30 cellular contexts compared by ENCODE assay signal in the genomic region with DNA sequence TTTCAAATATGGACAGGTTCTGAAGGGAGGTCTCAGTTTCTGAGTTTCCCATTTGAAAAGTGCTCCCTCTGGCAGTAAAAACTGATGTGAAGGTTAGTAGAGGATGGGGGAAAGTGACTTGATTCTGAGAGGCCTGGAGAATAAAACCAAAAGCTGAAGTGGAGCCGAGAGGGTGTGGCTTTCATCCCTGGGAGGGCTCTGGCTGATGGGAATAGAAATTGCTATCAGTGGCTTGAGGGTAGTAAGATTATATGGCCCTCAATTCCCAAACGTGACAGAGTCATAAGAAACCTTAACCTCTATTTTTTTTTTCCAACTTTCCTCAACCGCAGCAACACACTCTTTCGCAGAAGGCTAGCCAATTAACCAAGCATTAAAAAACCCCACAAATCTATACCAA.
DNase-seq lines count a peak whose midpoint lies in the region; ATAC-seq and TF ChIP-seq lines count a peak whose summit lies in the region.
"Had no signal": no experiment of that assay in that cellular context is flagged by ENCODE, and none has a peak within 500 bp of the region (broad histone marks: within the 10 kb centered on the region; RNA-seq: fewer than 3 reads in every experiment).

No MANE protein-coding gene starts in this region.

- DNase-seq in adipocyte (ENCODE audit: low read depth) (no peak), fibroblast of the aortic adventitia (ENCODE audit: low read depth) (peak; percentile 59), lower lobe of right lung (no peak), upper lobe of left lung (no peak)
- DNase-seq: anterior cingulate cortex; BE2C; CD8-positive, alpha-beta memory T cell; central memory CD4-positive, alpha-beta T cell; DMS 273 treated with DMSO at 0.1 percent for 48 hours; erythroblast; foreskin keratinocyte; head of caudate nucleus; Karpas-422; kidney; mammary epithelial cell; NCI-H1436; NCI-H774; stimulated activated CD8-positive, alpha-beta memory T cell treated with anti-CD3 and anti-CD28 coated beads, Interleukin-4, amount 100 ng/mL, for 48 hours; stimulated activated naive CD8-positive, alpha-beta T cell treated with anti-CD3 and anti-CD28 coated beads, Interleukin-15, amount 100 ng/mL, for 72 hours; T-helper 9 cell; thyroid gland had no signal

- no peak for TF ChIP-seq POLR2A in upper lobe of left lung (IDR thresholded peaks at IDR 0.05)

- H3K9me3 ChIP-seq in adipocyte (ENCODE audit: control insufficient read depth, low read length) (no peaks in the 10 kb centered on the region), lower lobe of right lung (no peaks in the 10 kb centered on the region), upper lobe of left lung (no peaks in the 10 kb centered on the region)
- H3K9me3 ChIP-seq: BE2C, SJSA1, thyroid gland had no signal

- intact Hi-C loops in lower lobe of right lung (cut with DNase I), result no loop called here

- H3K27ac Mint-ChIP-seq in activated T-helper 17 cell treated with anti-CD3 and anti-CD28 coated beads, Interleukin-2, amount 50 U/mL, for 72 hours, result no peak overlapping the region
- H3K27ac Mint-ChIP-seq: activated naive CD4-positive, alpha-beta T cell treated with anti-CD3 and anti-CD28 coated beads, Interleukin-2, amount 50 U/mL, for 24 hours; activated T-helper 2 cell treated with anti-CD3 and anti-CD28 coated beads, Interferon-gamma antibody, Interleukin-2, Interleukin-4, amounts not matched to agents 10 μg/mL and 5 μg/mL and 100 μg/mL, durations not matched to agents 14 hours and 24 hours and 36 hours; CD8-positive, alpha-beta memory T cell; dendritic cell treated with granulocyte-macrophage colony-stimulating factor and Interleukin-4, amounts not matched to agents 40 ng/mL and 50 ng/mL, for 4 days; stimulated activated naive CD8-positive, alpha-beta T cell treated with anti-CD3 and anti-CD28 coated beads, Interleukin-15, amount 100 ng/mL, for 72 hours had no signal

- peak overlapping the region; percentile 46 for H3K9ac ChIP-seq in adipocyte (ENCODE audit: low read length)

- WGBS in upper lobe of left lung, 2 donors, result 41 to 59% methylated on average over 4 of the region's 4 CpGs

- H3K36me3 Mint-ChIP-seq in activated T-helper 17 cell treated with anti-CD3 and anti-CD28 coated beads, Interleukin-2, amount 50 U/mL, for 72 hours (ENCODE audit: low read depth), result no peaks in the 10 kb centered on the region
- H3K36me3 Mint-ChIP-seq: activated naive CD4-positive, alpha-beta T cell treated with anti-CD3 and anti-CD28 coated beads, Interleukin-2, amount 50 U/mL, for 24 hours; CD8-positive, alpha-beta memory T cell had no signal

- H3K4me1 ChIP-seq in adipocyte (ENCODE audit: control insufficient read depth, insufficient read depth, low read length) (peaks cover 37% of the 10 kb centered on the region), lower lobe of right lung (peaks cover 8% of the 10 kb centered on the region), upper lobe of left lung (peaks cover 4 to 18% (median 6%) of the 10 kb centered on the region in 4 donors)
- H3K4me1 ChIP-seq: foreskin keratinocyte, SJSA1, thyroid gland had no signal

- H3K27me3 ChIP-seq in adipocyte (replicated peaks; ENCODE audit: control insufficient read depth, insufficient read depth, low read length), result no peaks in the 10 kb centered on the region
- H3K27me3 ChIP-seq in lower lobe of right lung (ENCODE audit: low read depth), result no peaks in the 10 kb centered on the region
- H3K27me3 ChIP-seq in upper lobe of left lung, result no peaks in the 10 kb centered on the region
- H3K27me3 ChIP-seq: BE2C, foreskin keratinocyte, SJSA1, thyroid gland had no signal

- TF ChIP-seq CTCF in fibroblast of the aortic adventitia (IDR thresholded peaks at IDR 0.05; ENCODE audit: insufficient read depth, low read length), result no peak
- TF ChIP-seq CTCF in lower lobe of right lung (IDR thresholded peaks at IDR 0.05), result no peak
- TF ChIP-seq CTCF in upper lobe of left lung (IDR thresholded peaks at IDR 0.05), result no peak

- H3K27me3 Mint-ChIP-seq in activated T-helper 17 cell treated with anti-CD3 and anti-CD28 coated beads, Interleukin-2, amount 50 U/mL, for 72 hours, result peaks cover 13% of the 10 kb centered on the region
- H3K27me3 Mint-ChIP-seq: activated naive CD4-positive, alpha-beta T cell treated with anti-CD3 and anti-CD28 coated beads, Interleukin-2, amount 50 U/mL, for 24 hours; dendritic cell treated with granulocyte-macrophage colony-stimulating factor and Interleukin-4, amounts not matched to agents 40 ng/mL and 50 ng/mL, for 4 days; stimulated activated naive CD8-positive, alpha-beta T cell treated with anti-CD3 and anti-CD28 coated beads, Interleukin-15, amount 100 ng/mL, for 72 hours had no signal

- no peak for TF ChIP-seq EP300 in upper lobe of left lung (IDR thresholded peaks at IDR 0.05)

- peaks cover 5% of the 10 kb centered on the region for H3K36me3 ChIP-seq in adipocyte (ENCODE audit: control insufficient read depth, insufficient read depth, low read length, severe bottlenecking)
- H3K36me3 ChIP-seq in lower lobe of right lung, result no peaks in the 10 kb centered on the region
- no peaks in the 10 kb centered on the region for H3K36me3 ChIP-seq in upper lobe of left lung
- H3K36me3 ChIP-seq: SJSA1, thyroid gland had no signal

- H3K4me3 ChIP-seq in adipocyte (ENCODE audit: low read length) (peak overlapping the region; percentile 42), fibroblast of the aortic adventitia (ENCODE audit: low read depth, low read length) (no peak overlapping the region), lower lobe of right lung (no peak overlapping the region), upper lobe of left lung (no peak overlapping the region)
- H3K4me3 ChIP-seq: SJSA1, thyroid gland had no signal

- H3K9me3 Mint-ChIP-seq in activated T-helper 17 cell treated with anti-CD3 and anti-CD28 coated beads, Interleukin-2, amount 50 U/mL, for 72 hours, result peaks cover 3% of the 10 kb centered on the region
- H3K9me3 Mint-ChIP-seq: activated T-helper 2 cell treated with anti-CD3 and anti-CD28 coated beads, Interferon-gamma antibody, Interleukin-2, Interleukin-4, amounts not matched to agents 10 μg/mL and 5 μg/mL and 100 μg/mL, durations not matched to agents 14 hours and 24 hours and 36 hours; dendritic cell treated with granulocyte-macrophage colony-stimulating factor and Interleukin-4, amounts not matched to agents 40 ng/mL and 50 ng/mL, for 4 days; nephron; stimulated activated naive CD8-positive, alpha-beta T cell treated with anti-CD3 and anti-CD28 coated beads, Interleukin-15, amount 100 ng/mL, for 72 hours had no signal

- ATAC-seq in lower lobe of right lung (no peak), upper lobe of left lung (ENCODE audit: low FRiP score in 2 of 2) (no peak), GM18861 (IDR thresholded peaks at IDR 0.05; ENCODE audit: unreplicated experiment) (no peak), HG02938 (IDR thresholded peaks at IDR 0.05; ENCODE audit: unreplicated experiment) (no peak)
- no peak for ATAC-seq in activated T-helper 17 cell treated with anti-CD3 and anti-CD28 coated beads, Interleukin-2, amount 50 U/mL, for 72 hours (replicated peaks)
- ATAC-seq: foreskin keratinocyte; HCT116; stimulated activated naive CD8-positive, alpha-beta T cell treated with anti-CD3 and anti-CD28 coated beads, Interleukin-15, amount 100 ng/mL, for 72 hours had no signal

- no peaks in the 10 kb centered on the region for H3K4me1 Mint-ChIP-seq in activated T-helper 17 cell treated with anti-CD3 and anti-CD28 coated beads, Interleukin-2, amount 50 U/mL, for 72 hours
- H3K4me1 Mint-ChIP-seq: activated naive CD4-positive, alpha-beta T cell treated with anti-CD3 and anti-CD28 coated beads, Interleukin-2, amount 50 U/mL, for 24 hours; CD8-positive, alpha-beta memory T cell; stimulated activated naive CD8-positive, alpha-beta T cell treated with anti-CD3 and anti-CD28 coated beads, Interleukin-15, amount 100 ng/mL, for 72 hours had no signal

- no peak overlapping the region for H3K4me3 Mint-ChIP-seq in activated T-helper 17 cell treated with anti-CD3 and anti-CD28 coated beads, Interleukin-2, amount 50 U/mL, for 72 hours
- H3K4me3 Mint-ChIP-seq: activated naive CD4-positive, alpha-beta T cell treated with anti-CD3 and anti-CD28 coated beads, Interleukin-2, amount 50 U/mL, for 24 hours; CD8-positive, alpha-beta memory T cell; dendritic cell treated with granulocyte-macrophage colony-stimulating factor and Interleukin-4, amounts not matched to agents 40 ng/mL and 50 ng/mL, for 4 days; nephron; stimulated activated naive CD8-positive, alpha-beta T cell treated with anti-CD3 and anti-CD28 coated beads, Interleukin-15, amount 100 ng/mL, for 72 hours had no signal

- peak overlapping the region; percentile 44 for H3K27ac ChIP-seq in lower lobe of right lung
- H3K27ac ChIP-seq in upper lobe of left lung, result peak overlapping the region in 3 of 4 donors; percentile 26 to 53 (median 49)
- H3K27ac ChIP-seq: foreskin keratinocyte, SJSA1 had no signal
